1 cellular context compared by ENCODE assay signal in the genomic region with DNA sequence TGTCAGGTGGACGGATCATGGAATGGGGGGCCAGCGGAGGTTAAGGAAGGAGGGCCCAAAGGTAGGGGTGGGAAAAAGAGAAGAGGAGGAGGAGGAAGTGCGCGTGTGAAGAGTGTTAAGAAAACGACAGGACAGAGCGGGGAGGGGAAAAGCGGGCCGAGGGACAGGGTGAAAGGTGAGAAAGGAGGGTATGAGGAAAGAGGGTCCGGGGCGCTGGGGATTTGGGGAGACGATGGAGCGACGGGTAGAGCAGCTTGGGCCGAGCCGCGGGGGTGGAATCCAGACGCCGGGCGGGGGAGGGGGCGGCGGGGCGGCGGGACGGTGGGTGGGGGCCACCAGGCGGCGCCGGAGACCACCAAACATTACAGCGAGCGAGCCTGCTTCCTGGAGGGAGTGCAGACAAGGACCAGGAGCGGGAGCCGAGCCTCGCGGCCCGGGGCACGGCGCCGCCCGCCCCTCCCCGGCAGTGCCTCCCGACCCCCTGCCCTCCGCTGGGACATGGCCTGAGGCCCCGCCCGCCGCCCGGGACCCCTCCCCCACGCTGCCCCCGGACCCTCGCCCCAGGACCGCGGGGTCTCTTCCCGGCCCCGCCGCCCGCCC.
TF ChIP-seq lines count a peak whose summit lies in the region.

No MANE protein-coding gene starts in this region.

TF ChIP-seq in HEK293, 187 proteins besides CTCF, POLR2A, EP300 and RAD21 (continued from another document):
- TF ChIP-seq, protein P1, sequence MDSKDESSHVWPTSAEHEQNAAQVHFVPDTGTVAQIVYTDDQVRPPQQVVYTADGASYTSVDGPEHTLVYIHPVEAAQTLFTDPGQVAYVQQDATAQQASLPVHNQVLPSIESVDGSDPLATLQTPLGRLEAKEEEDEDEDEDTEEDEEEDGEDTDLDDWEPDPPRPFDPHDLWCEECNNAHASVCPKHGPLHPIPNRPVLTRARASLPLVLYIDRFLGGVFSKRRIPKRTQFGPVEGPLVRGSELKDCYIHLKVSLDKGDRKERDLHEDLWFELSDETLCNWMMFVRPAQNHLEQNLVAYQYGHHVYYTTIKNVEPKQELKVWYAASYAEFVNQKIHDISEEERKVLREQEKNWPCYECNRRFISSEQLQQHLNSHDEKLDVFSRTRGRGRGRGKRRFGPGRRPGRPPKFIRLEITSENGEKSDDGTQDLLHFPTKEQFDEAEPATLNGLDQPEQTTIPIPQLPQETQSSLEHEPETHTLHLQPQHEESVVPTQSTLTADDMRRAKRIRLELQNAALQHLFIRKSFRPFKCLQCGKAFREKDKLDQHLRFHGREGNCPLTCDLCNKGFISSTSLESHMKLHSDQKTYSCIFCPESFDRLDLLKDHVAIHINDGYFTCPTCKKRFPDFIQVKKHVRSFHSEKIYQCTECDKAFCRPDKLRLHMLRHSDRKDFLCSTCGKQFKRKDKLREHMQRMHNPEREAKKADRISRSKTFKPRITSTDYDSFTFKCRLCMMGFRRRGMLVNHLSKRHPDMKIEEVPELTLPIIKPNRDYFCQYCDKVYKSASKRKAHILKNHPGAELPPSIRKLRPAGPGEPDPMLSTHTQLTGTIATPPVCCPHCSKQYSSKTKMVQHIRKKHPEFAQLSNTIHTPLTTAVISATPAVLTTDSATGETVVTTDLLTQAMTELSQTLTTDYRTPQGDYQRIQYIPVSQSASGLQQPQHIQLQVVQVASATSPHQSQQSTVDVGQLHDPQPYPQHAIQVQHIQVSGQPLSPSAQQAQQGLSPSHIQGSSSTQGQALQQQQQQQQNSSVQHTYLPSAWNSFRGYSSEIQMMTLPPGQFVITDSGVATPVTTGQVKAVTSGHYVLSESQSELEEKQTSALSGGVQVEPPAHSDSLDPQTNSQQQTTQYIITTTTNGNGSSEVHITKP (tag by site-specific recombination; IDR thresholded peaks at IDR 0.05): peak; percentile 49; the same call in 1 of the 2 replicates
